Comparison of ENCODE assay signal across 8 cellular contexts in the genomic region with DNA sequence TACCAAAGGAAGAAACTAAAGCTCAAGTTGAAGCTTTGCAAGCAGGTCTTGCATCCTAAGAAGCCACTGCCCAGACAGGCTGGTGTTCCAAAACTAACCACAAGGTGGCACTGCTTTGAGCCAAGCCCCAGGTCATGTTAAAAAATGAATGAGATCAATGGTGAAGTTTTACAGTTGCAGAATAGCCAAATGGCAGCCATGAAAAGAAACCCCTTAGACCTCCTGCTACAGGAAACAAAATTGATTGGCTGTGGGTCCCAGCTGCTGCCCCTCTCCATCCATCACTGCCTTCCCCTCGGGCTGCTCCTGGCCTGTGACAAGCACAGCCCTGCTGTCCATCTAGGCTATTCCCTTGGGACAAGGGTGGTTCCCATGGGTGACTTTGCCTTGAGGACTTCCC. TPM values are rescaled to one million over a fixed set of nuclear protein-coding genes. Genes with fewer than 3 reads are reported as not detected.
DNase-seq lines count a peak whose midpoint lies in the region; ATAC-seq, FAIRE-seq and TF ChIP-seq lines count a peak whose summit lies in the region.

No MANE protein-coding gene starts in this region.

- H3K9me3 Mint-ChIP-seq in activated T-cell treated with anti-CD3 and anti-CD28 coated beads, Interleukin-2, amount 50 U/mL, for 24 hours, result no peaks in the 10 kb centered on the region

- H3K9me3 ChIP-seq in OCI-LY3 (ENCODE audit: insufficient read depth, low read length), result no peaks in the 10 kb centered on the region
- no peaks in the 10 kb centered on the region for H3K9me3 ChIP-seq in testis

- intact Hi-C loops in testis (cut with DNase I; ENCODE audit: low total_unique reads), result no loop called here

- H3K27me3 ChIP-seq in OCI-LY3 (ENCODE audit: low read depth, low read length) (no peaks in the 10 kb centered on the region), testis (no peaks in the 10 kb centered on the region)

- no peaks in the 10 kb centered on the region for H4K20me1 ChIP-seq in OCI-LY3 (ENCODE audit: insufficient read depth, low read length)

- H3K4me1 ChIP-seq in OCI-LY3 (ENCODE audit: low read length) (peaks cover 56% of the 10 kb centered on the region), testis (no peaks in the 10 kb centered on the region)

- peak; percentile 75 for TF ChIP-seq CTCF in OCI-LY3 (IDR thresholded peaks at IDR 0.05; ENCODE audit: low read depth, low read length)
- peak; percentile 95 for TF ChIP-seq CTCF in fibroblast of mammary gland (conservative IDR thresholded peaks at IDR 0.05; ENCODE audit: control insufficient read depth, insufficient read depth, low read depth, low read length)
- TF ChIP-seq CTCF in testis (IDR thresholded peaks at IDR 0.05), result peak; percentile 60 to 91 (median 83)

- H3K4me3 ChIP-seq in OCI-LY3 (ENCODE audit: low read length), result peak overlapping the region; percentile 67
- no peak overlapping the region for H3K4me3 ChIP-seq in fibroblast of mammary gland (ENCODE audit: control insufficient read depth, low read depth, low read length)
- H3K4me3 ChIP-seq in testis, result no peak overlapping the region

- peak overlapping the region; percentile 99 for H3K27ac ChIP-seq in OCI-LY3 (ENCODE audit: low read length)
- H3K27ac ChIP-seq in testis, result no peak overlapping the region

- H2AFZ ChIP-seq in OCI-LY3 (ENCODE audit: low read depth, low read length), result no peak overlapping the region

- peak; percentile 86 for DNase-seq in activated T-cell treated with anti-CD3 and anti-CD28 coated beads, Interleukin-2, amount 50 U/mL, for 24 hours
- peak; percentile 83 for DNase-seq in fibroblast of mammary gland (ENCODE audit: low read depth)
- DNase-seq in non-pigmented ciliary epithelial cell (ENCODE audit: low read depth), result peak; percentile 47
- peak; percentile 88 for DNase-seq in testis

- H3K27ac Mint-ChIP-seq in activated T-cell treated with anti-CD3 and anti-CD28 coated beads, Interleukin-2, amount 50 U/mL, for 24 hours, result no peak overlapping the region

- H3K4me1 Mint-ChIP-seq in activated T-cell treated with anti-CD3 and anti-CD28 coated beads, Interleukin-2, amount 50 U/mL, for 24 hours (ENCODE audit: low read depth), result peaks cover 48% of the 10 kb centered on the region

- peaks cover 17% of the 10 kb centered on the region for H3K36me3 Mint-ChIP-seq in activated T-cell treated with anti-CD3 and anti-CD28 coated beads, Interleukin-2, amount 50 U/mL, for 24 hours (ENCODE audit: low read depth)

- no peaks in the 10 kb centered on the region for H3K27me3 Mint-ChIP-seq in activated T-cell treated with anti-CD3 and anti-CD28 coated beads, Interleukin-2, amount 50 U/mL, for 24 hours

- H3K4me3 Mint-ChIP-seq in activated T-cell treated with anti-CD3 and anti-CD28 coated beads, Interleukin-2, amount 50 U/mL, for 24 hours, result no peak overlapping the region

- FAIRE-seq in A204.1 (lab: Jason Lieb, UNC), result peak; percentile 16

- ATAC-seq in GM18502 (IDR thresholded peaks at IDR 0.05; ENCODE audit: poor library complexity, unreplicated experiment) (peak; percentile 34), HG03354 (IDR thresholded peaks at IDR 0.05; ENCODE audit: poor library complexity, severe bottlenecking, unreplicated experiment) (peak; percentile 57)

- H3K4me2 ChIP-seq in OCI-LY3 (ENCODE audit: low read length), result peak overlapping the region; percentile 70

- H3K79me2 ChIP-seq in OCI-LY3 (ENCODE audit: low read length), result no peaks in the 10 kb centered on the region

- 71 to 74% methylated on average over 1 of the region's 1 CpG for WGBS in testis, 2 donors

- peak overlapping the region; percentile 80 for H3K9ac ChIP-seq in OCI-LY3 (ENCODE audit: low read length)

- TF ChIP-seq POLR2A in testis (IDR thresholded peaks at IDR 0.05), result no peak

- peaks cover 4% of the 10 kb centered on the region for H3K36me3 ChIP-seq in OCI-LY3 (replicated peaks; ENCODE audit: low read depth, low read length)
- no peaks in the 10 kb centered on the region for H3K36me3 ChIP-seq in testis (ENCODE audit: low read depth, missing control alignments)

RNA-seq across cellular contexts. Expression of a gene that starts 20.7 kb away (rescaled TPM):
- 1 to 10 TPM; 4.3 to 5.2 TPM for total RNA-seq in testis
- 3.0 TPM for polyA plus RNA-seq in testis (ENCODE audit: insufficient read depth, low read depth, low replicate concordance)

RNA-seq across cellular contexts. Expression of a gene that starts 47.5 kb away (rescaled TPM):
- total RNA-seq in testis, result 1 to 10 TPM; 3.0 to 4.0 TPM
- 3.0 TPM for polyA plus RNA-seq in testis (ENCODE audit: insufficient read depth, low read depth, low replicate concordance)

RNA-seq across cellular contexts. Expression of a gene that starts 47.7 kb away (rescaled TPM):
- total RNA-seq in testis, result under 1 TPM; 0.31 to 0.37 TPM
- polyA plus RNA-seq in testis (ENCODE audit: insufficient read depth, low read depth, low replicate concordance), result 1.0 TPM
